Comparison of ENCODE assay signal across 8 cellular contexts in the genomic region with DNA sequence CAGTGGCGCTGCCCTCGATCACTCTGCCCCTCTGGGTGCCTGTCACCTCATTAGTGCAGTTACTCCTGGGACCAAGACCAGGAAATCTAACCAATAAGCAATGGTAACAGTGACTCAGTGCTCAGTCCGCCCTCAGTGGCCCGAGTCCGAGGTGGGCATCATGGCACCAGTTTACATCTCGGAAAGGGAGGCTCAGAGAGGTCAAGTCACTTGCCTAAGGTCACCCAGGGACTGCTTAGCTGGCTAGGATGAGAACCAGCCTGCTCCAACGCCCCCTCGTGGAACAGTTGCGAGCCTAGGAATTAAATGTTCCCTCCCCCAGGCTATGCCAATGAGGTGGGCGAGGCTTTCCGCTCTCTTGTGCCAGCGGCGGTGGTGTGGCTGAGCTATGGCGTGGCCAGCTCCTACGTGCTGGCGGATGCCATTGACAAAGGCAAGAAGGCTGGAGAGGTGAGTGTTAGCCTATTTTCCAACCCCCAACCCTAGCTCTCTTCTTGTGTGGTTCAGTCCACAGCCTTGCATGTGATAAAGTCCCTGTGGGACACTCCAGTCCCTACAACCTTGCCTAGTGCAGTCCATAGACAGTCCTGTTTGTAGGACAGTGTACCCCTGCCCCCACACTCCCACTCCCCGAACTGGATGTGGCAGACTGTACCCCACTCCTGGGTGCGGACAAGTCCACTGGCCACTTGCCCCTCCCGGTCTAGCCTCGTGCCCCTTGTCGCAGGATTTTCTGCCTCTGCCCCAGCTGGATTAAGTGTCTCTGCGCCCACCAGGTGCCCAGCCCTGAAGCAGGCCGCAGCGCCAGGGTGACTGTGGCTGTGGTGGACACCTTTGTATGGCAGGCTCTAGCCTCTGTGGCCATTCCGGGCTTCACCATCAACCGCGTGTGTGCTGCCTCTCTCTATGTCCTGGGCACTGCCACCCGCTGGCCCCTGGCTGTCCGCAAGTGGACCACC. TPM values are rescaled to one million over a fixed set of nuclear protein-coding genes. Genes with fewer than 3 reads are reported as not detected.
A peak's percentile ranks its signal among the peaks of the same experiment; 100 is the strongest.
DNase-seq lines count a peak whose midpoint lies in the region; ATAC-seq and TF ChIP-seq lines count a peak whose summit lies in the region.

No MANE protein-coding gene starts in this region.

- H3K4me3 Mint-ChIP-seq in neural progenitor cell: peak overlapping the region; percentile 96

- no peaks in the 10 kb centered on the region for H3K27me3 ChIP-seq in neural progenitor cell
- no peaks in the 10 kb centered on the region for H3K27me3 ChIP-seq in stomach

- H3K27ac ChIP-seq in neural progenitor cell (no peak overlapping the region), stomach (peak overlapping the region; percentile 79 to 98 (median 96))

- peak overlapping the region; percentile 85 for H3K4me2 ChIP-seq in neural progenitor cell

- peaks cover 11% of the 10 kb centered on the region for H4K20me1 ChIP-seq in neural progenitor cell (ENCODE audit: low read depth)

- peaks cover 37% of the 10 kb centered on the region for H3K4me1 Mint-ChIP-seq in neural progenitor cell

- intact Hi-C loops in stomach (cut with DNase I; ENCODE audit: low total_unique reads): loop anchor here (5.0 kb wide), 1 partner anchor 34 kb away; no protein-coding TSS in a partner anchor

- H3K36me3 ChIP-seq in neural progenitor cell (no peaks in the 10 kb centered on the region), stomach (peaks cover 0 to 13% (median 8%) of the 10 kb centered on the region in 4 donors)

- H3K4me1 ChIP-seq in neural progenitor cell (peaks cover 10% of the 10 kb centered on the region), stomach (peaks cover 27 to 50% (median 49%) of the 10 kb centered on the region in 4 donors)

- peaks cover 8% of the 10 kb centered on the region for H3K36me3 Mint-ChIP-seq in neural progenitor cell

- DNase-seq in Caki2 (ENCODE audit: low read depth) (peak; percentile 96), LHCN-M2 (ENCODE audit: low read depth) (peak; percentile 85), fibroblast of the aortic adventitia (ENCODE audit: low read depth) (peak; percentile 67), neural progenitor cell (ENCODE audit: low spot score) (peak; percentile 88), stomach (peak; percentile 92)
- DNase-seq in activated effector memory CD4-positive, alpha-beta T cell treated with Interleukin-2 at 50 U/mL for 16 hours: peak; percentile 78

- H3K9me3 Mint-ChIP-seq in neural progenitor cell: no peaks in the 10 kb centered on the region

- no peak overlapping the region for H3K9ac ChIP-seq in neural progenitor cell

- H3F3A ChIP-seq in neural progenitor cell (ENCODE audit: low read depth): peaks cover 41% of the 10 kb centered on the region

- no peak for ATAC-seq in GM21390 (IDR thresholded peaks at IDR 0.05; ENCODE audit: unreplicated experiment)

- H3K9me3 ChIP-seq in neural progenitor cell (ENCODE audit: low read depth) (no peaks in the 10 kb centered on the region), stomach (no peaks in the 10 kb centered on the region)

- no peak overlapping the region for H3K27ac Mint-ChIP-seq in neural progenitor cell

- no peak for TF ChIP-seq EP300 in stomach (IDR thresholded peaks at IDR 0.05)

- no peaks in the 10 kb centered on the region for H3K79me2 ChIP-seq in neural progenitor cell (ENCODE audit: low read depth)

- in situ Hi-C loops in Caki2 (cut with HindIII; ENCODE audit: low pct_unique_long_range_greater_than_20kb, low sequenced_read_pairs): no loop called here

- peak overlapping the region; percentile 68 for H3K4me3 ChIP-seq in fibroblast of the aortic adventitia (ENCODE audit: low read depth, low read length)
- peak overlapping the region; percentile 83 for H3K4me3 ChIP-seq in neural progenitor cell
- peak overlapping the region; percentile 61 to 68 (median 65) for H3K4me3 ChIP-seq in stomach

- TF ChIP-seq POLR2A in Raji (IDR thresholded peaks at IDR 0.05; ENCODE audit: insufficient read depth, low read depth, low read length) (peak; percentile 38), stomach (IDR thresholded peaks at IDR 0.05) (no peak)

- TF ChIP-seq CTCF in fibroblast of the aortic adventitia (IDR thresholded peaks at IDR 0.05; ENCODE audit: insufficient read depth, low read length) (peak; percentile 73), neural progenitor cell (IDR thresholded peaks at IDR 0.05) (peak; percentile 70), stomach (IDR thresholded peaks at IDR 0.05) (peak in 5 of 7 experiments; percentile 49 to 84 (median 74))

- peaks cover 5% of the 10 kb centered on the region for H3K27me3 Mint-ChIP-seq in neural progenitor cell (ENCODE audit: insufficient read depth, low read depth)

- no peak overlapping the region for H2AFZ ChIP-seq in neural progenitor cell (replicated peaks)

- WGBS in stomach, 5 donors: 44 to 51% (median 47%) methylated on average over 22 to 29 of the region's 29 CpGs

RNA-seq across cellular contexts. Expression of a gene that starts 1.1 kb away (rescaled TPM):
- 151 and 189 TPM in 2 replicates for total RNA-seq in Caki2 (2014; rRNA removed; shearing (Covaris generic); ENCODE audit: low replicate concordance)
- total RNA-seq in LHCN-M2 (2014; rRNA removed): 30.0 and 32.2 TPM in 2 replicates
- polyA plus RNA-seq in LHCN-M2 (2012): 21.7 TPM
- total RNA-seq in fibroblast of the aortic adventitia (ENCODE audit: low replicate concordance): 0.98 and 5.9 TPM in 2 replicates
- 29.9 and 67.9 TPM in 2 replicates for total RNA-seq in neural progenitor cell (ENCODE audit: low replicate concordance)
- 10 to 100 TPM in 2 of 5 donors, 1 to 10 TPM in 2, not detected in 1; 1.8 to 14.8 (median 10.2) TPM for total RNA-seq in stomach
- 10 to 100 TPM; 15.3 to 45.0 (median 27.4) TPM for polyA plus RNA-seq in stomach

RNA-seq across cellular contexts. Expression of a gene that starts 29.9 kb away (rescaled TPM):
- 10.6 and 12.9 TPM in 2 replicates for total RNA-seq in Caki2 (2014; rRNA removed; shearing (Covaris generic); ENCODE audit: low replicate concordance)
- 34.8 and 40.8 TPM in 2 replicates for total RNA-seq in LHCN-M2 (2014; rRNA removed)
- 26.8 TPM for polyA plus RNA-seq in LHCN-M2 (2012)
- 5.8 and 14.8 TPM in 2 replicates for total RNA-seq in fibroblast of the aortic adventitia (ENCODE audit: low replicate concordance)
- 4.9 and 5.7 TPM in 2 replicates for total RNA-seq in neural progenitor cell (ENCODE audit: low replicate concordance)
- 10 to 100 TPM in 2 of 5 donors, 1 to 10 TPM in 1, not detected in 2; 4.1 to 19.4 (median 17.1) TPM for total RNA-seq in stomach
- polyA plus RNA-seq in stomach: 10 to 100 TPM in 1 of 3 donors, 1 to 10 TPM in 2; 9.9 to 10.3 (median 10.0) TPM

RNA-seq across cellular contexts. Expression of a gene that starts 39.5 kb away (rescaled TPM):
- total RNA-seq in Caki2 (2014; rRNA removed; shearing (Covaris generic); ENCODE audit: low replicate concordance): 53.2 and 91.7 TPM in 2 replicates
- 36.0 and 39.5 TPM in 2 replicates for total RNA-seq in LHCN-M2 (2014; rRNA removed)
- polyA plus RNA-seq in LHCN-M2 (2012): 15.5 TPM
- 9.1 and 13.0 TPM in 2 replicates for total RNA-seq in fibroblast of the aortic adventitia (ENCODE audit: low replicate concordance)
- total RNA-seq in neural progenitor cell (ENCODE audit: low replicate concordance): 11.9 and 38.5 TPM in 2 replicates
- total RNA-seq in stomach: 10 to 100 TPM in 3 of 5 donors, 1 to 10 TPM in 2; 3.6 to 29.4 (median 15.6) TPM
- polyA plus RNA-seq in stomach: 1 to 10 TPM; 4.1 to 8.4 (median 4.3) TPM

RNA-seq across cellular contexts. Expression of a gene that starts 45.1 kb away (rescaled TPM):
- total RNA-seq in Caki2 (2014; rRNA removed; shearing (Covaris generic); ENCODE audit: low replicate concordance): not detected in 2 replicates
- total RNA-seq in LHCN-M2 (2014; rRNA removed): not detected in 2 replicates
- not detected for polyA plus RNA-seq in LHCN-M2 (2012)
- total RNA-seq in fibroblast of the aortic adventitia (ENCODE audit: low replicate concordance): not detected in 2 replicates
- total RNA-seq in neural progenitor cell (ENCODE audit: low replicate concordance): not detected in 2 replicates
- not detected for total RNA-seq in stomach
- not detected for polyA plus RNA-seq in stomach
